ENCODE assay signal across 13 cellular contexts in genomic region chr2:26438926-26439325, GRCh38. TPM values are rescaled to one million over a fixed set of nuclear protein-coding genes. Genes with fewer than 3 reads are reported as not detected.
DNase-seq lines count a peak whose midpoint lies in the region; FAIRE-seq and TF ChIP-seq lines count a peak whose summit lies in the region.
"Had no signal": no experiment of that assay in that cellular context is flagged by ENCODE, and none has a peak within 500 bp of the region (broad histone marks: within the 10 kb centered on the region; RNA-seq: fewer than 3 reads in every experiment).

No MANE protein-coding gene starts in this region.

- no peaks in the 10 kb centered on the region for H3K27me3 Mint-ChIP-seq in chondrocyte (ENCODE audit: low read depth)

- H3K27ac Mint-ChIP-seq in chondrocyte (ENCODE audit: unreplicated experiment): no peak overlapping the region

- H3K4me1 ChIP-seq in HEK293 (ENCODE audit: control insufficient read depth, insufficient read depth, low read length) (peaks cover 4% of the 10 kb centered on the region; the same call in 1 of the 2 replicates), right atrium auricular region (no peaks in the 10 kb centered on the region)

- POLR2A ChIA-PET in HEK293 (lab: Yijun Ruan, JAX): no interaction called here

- intact Hi-C loops in cardiac septum (cut with DNase I): no loop called here

- no peaks in the 10 kb centered on the region for H3K36me3 Mint-ChIP-seq in chondrocyte (ENCODE audit: low read depth)

- H3K9me3 Mint-ChIP-seq in chondrocyte (ENCODE audit: low read depth): no peaks in the 10 kb centered on the region

- no peak overlapping the region for H3K4me3 ChIP-seq in HEK293 (ENCODE audit: low read depth, low read length)
- no peak overlapping the region for H3K4me3 ChIP-seq in bronchial epithelial cell (ENCODE audit: low read depth, low read length)
- no peak overlapping the region for H3K4me3 ChIP-seq in right atrium auricular region
- H3K4me3 ChIP-seq: BLaER1 treated with 17β-estradiol and CSF1 and Interleukin-3, amounts not matched to agents 10 nM and 100 nM; MG63 had no signal

- TF ChIP-seq CTCF in HEK293 (tag by site-specific recombination; IDR thresholded peaks at IDR 0.05): no peak
- no peak for TF ChIP-seq CTCF in bronchial epithelial cell (IDR thresholded peaks at IDR 0.05; ENCODE audit: insufficient read depth, low read length, severe bottlenecking)
- no peak for TF ChIP-seq CTCF in chondrocyte (IDR thresholded peaks at IDR 0.05)
- no peak for TF ChIP-seq CTCF in right atrium auricular region (IDR thresholded peaks at IDR 0.05)

- no peaks in the 10 kb centered on the region for H3K9me3 ChIP-seq in HEK293 (ENCODE audit: control insufficient read depth, insufficient read depth, low read depth, low read length)
- no peaks in the 10 kb centered on the region for H3K9me3 ChIP-seq in right atrium auricular region
- H3K9me3 ChIP-seq: BLaER1 treated with 17β-estradiol and CSF1 and Interleukin-3, amounts not matched to agents 10 nM and 100 nM; MG63 had no signal

- no peak overlapping the region for H3K4me3 Mint-ChIP-seq in chondrocyte (ENCODE audit: unreplicated experiment)

- peak; percentile 36 for FAIRE-seq in bronchial epithelial cell (lab: Jason Lieb, UNC)

- H3K27me3 ChIP-seq in bronchial epithelial cell (ENCODE audit: control insufficient read depth, insufficient read depth, low read length): no peaks in the 10 kb centered on the region
- H3K27me3 ChIP-seq in right atrium auricular region: no peaks in the 10 kb centered on the region
- H3K27me3 ChIP-seq: BLaER1 treated with 17β-estradiol and CSF1 and Interleukin-3, amounts not matched to agents 10 nM and 100 nM; MG63 had no signal

- CTCF ChIA-PET in HEK293 (lab: Yijun Ruan, JAX): interaction anchor here (0.6 to 1.0 kb wide), 3 partner anchors 43 to 302 kb away, joined by 3 read pairs; no protein-coding TSS in a partner anchor

- H3K36me3 ChIP-seq in HEK293 (ENCODE audit: control insufficient read depth in 2 of 2, insufficient read depth in 1 of 2, low read length in 2 of 2) (no peaks in the 10 kb centered on the region), bronchial epithelial cell (ENCODE audit: control insufficient read depth, insufficient read depth, low read length) (no peaks in the 10 kb centered on the region), right atrium auricular region (no peaks in the 10 kb centered on the region)
- H3K36me3 ChIP-seq: BLaER1 treated with 17β-estradiol and CSF1 and Interleukin-3, amounts not matched to agents 10 nM and 100 nM; MG63 had no signal

- no peak overlapping the region for H3K27ac ChIP-seq in HEK293 (ENCODE audit: extremely low read depth, low read depth, low read length)
- no peak overlapping the region for H3K27ac ChIP-seq in right atrium auricular region
- H3K27ac ChIP-seq: BLaER1 treated with 17β-estradiol and CSF1 and Interleukin-3, amounts not matched to agents 10 nM and 100 nM had no signal

- peaks cover 8% of the 10 kb centered on the region for H3K4me1 Mint-ChIP-seq in chondrocyte (ENCODE audit: low read depth)

- DNase-seq in bronchial epithelial cell (ENCODE audit: low read depth) (no peak), mesenteric fat pad (ENCODE audit: low spot score) (peak; percentile 14), NCI-H446 (lab: John Stamatoyannopoulos, UW) (no peak), chondrocyte (ENCODE audit: low spot score) (no peak), right atrium auricular region (ENCODE audit: low spot score) (no peak), cardiac septum (ENCODE audit: low spot score) (no peak)
- DNase-seq: MG63, NCI-H1105 treated with DMSO at 0.1 percent for 48 hours, NCI-H1930, NCI-H510A treated with DMSO at 0.1 percent for 48 hours, Right ventricle myocardium superior had no signal

TF ChIP-seq in HEK293, 187 proteins besides CTCF, POLR2A, EP300 and RAD21:
- TF ChIP-seq GLI2 (tag by site-specific recombination; IDR thresholded peaks at IDR 0.05; ENCODE audit: borderline replicate concordance, low read depth): no peak
- 0 out of 2 replicates have a peak, but pooled peaks have one; percentile 65 for TF ChIP-seq REST (tag by site-specific recombination; IDR thresholded peaks at IDR 0.05)

RNA-seq across cellular contexts. Expression of gene DRC1, which starts 37.2 kb away (rescaled TPM):
- 0.38 TPM in 1 of 2 replicates, not detected in the other for total RNA-seq in bronchial epithelial cell
- not detected for total RNA-seq in mesenteric fat pad
- total RNA-seq in chondrocyte: 0.17 TPM in 1 of 3 replicates, not detected in the others
- not detected for total RNA-seq in right atrium auricular region
- total RNA-seq in cardiac septum: 0.13 TPM
- total RNA-seq: Right ventricle myocardium superior had no signal

RNA-seq across cellular contexts. Expression of gene OTOF, which starts 39.0 kb away (rescaled TPM):
- total RNA-seq in bronchial epithelial cell (not detected in 2 replicates), mesenteric fat pad (0.26 TPM), chondrocyte (not detected in 3 replicates), right atrium auricular region (under 1 TPM; 0.08 to 0.33 TPM), cardiac septum (not detected)
- total RNA-seq: Right ventricle myocardium superior had no signal
